Comparison of ENCODE assay signal across 25 cellular contexts in the genomic region with DNA sequence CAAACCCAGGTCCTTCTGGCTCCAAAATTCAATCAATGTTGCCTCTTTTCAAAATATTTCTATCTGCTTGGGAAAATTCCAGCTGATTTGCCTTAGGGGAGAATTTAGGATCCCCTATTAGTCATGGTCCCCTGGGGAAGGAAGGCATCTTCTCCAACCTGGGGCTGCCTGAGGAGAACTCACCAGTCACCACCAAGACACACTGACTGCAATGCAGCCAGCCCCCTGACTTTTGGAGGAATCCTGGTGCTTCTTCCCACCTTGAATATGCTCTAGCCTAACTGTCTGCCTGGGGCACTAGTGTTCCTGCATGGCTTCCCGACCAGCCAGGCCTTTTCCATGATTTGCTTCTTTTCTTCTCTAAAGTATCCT.
DNase-seq lines count a peak whose midpoint lies in the region; ATAC-seq and TF ChIP-seq lines count a peak whose summit lies in the region.
"Had no signal": no experiment of that assay in that cellular context is flagged by ENCODE, and none has a peak within 500 bp of the region (broad histone marks: within the 10 kb centered on the region; RNA-seq: fewer than 3 reads in every experiment).

No MANE protein-coding gene starts in this region.

- in situ Hi-C loops in GM23248 (cut with MboI) = no loop called here

- no peaks in the 10 kb centered on the region for H3K9me3 ChIP-seq in GM23248 (ENCODE audit: low read depth)
- no peaks in the 10 kb centered on the region for H3K9me3 ChIP-seq in naive thymus-derived CD4-positive, alpha-beta T cell (ENCODE audit: control insufficient read depth in 2 of 3, low read length in 3 of 3)
- H3K9me3 ChIP-seq in ascending aorta = no peaks in the 10 kb centered on the region
- H3K9me3 ChIP-seq: BE2C, breast epithelium, esophagus muscularis mucosa, gastrocnemius medialis, ovary, thyroid gland had no signal

- H3K4me3 ChIP-seq in GM23248 = no peak overlapping the region
- H3K4me3 ChIP-seq in naive thymus-derived CD4-positive, alpha-beta T cell (ENCODE audit: low read length) = peak overlapping the region; percentile 48
- H3K4me3 ChIP-seq in ascending aorta = no peak overlapping the region
- H3K4me3 ChIP-seq: breast epithelium, esophagus muscularis mucosa, gastrocnemius medialis, ovary, SK-N-MC, thyroid gland had no signal

- no peaks in the 10 kb centered on the region for H3K79me2 ChIP-seq in GM23248 (ENCODE audit: insufficient read depth)

- intact Hi-C loops in naive thymus-derived CD4-positive, alpha-beta T cell (cut with micrococcal nuclease) = loop anchor here (1.0 to 2.0 kb wide), 3 partner anchors 10 to 18 kb away; no protein-coding TSS in a partner anchor
- intact Hi-C loops in ascending aorta (cut with DNase I) = no loop called here

- H3K27ac Mint-ChIP-seq in activated T-cell treated with anti-CD3 and anti-CD28 coated beads, Interleukin-2, amount 50 U/mL, for 72 hours = peak overlapping the region; percentile 63
- peak overlapping the region; percentile 89 for H3K27ac Mint-ChIP-seq in activated T-helper 17 cell treated with anti-CD3 and anti-CD28 coated beads, Interleukin-2, amount 50 U/mL, for 72 hours
- peak overlapping the region; percentile 67 to 95 (median 92) for H3K27ac Mint-ChIP-seq in naive thymus-derived CD4-positive, alpha-beta T cell
- H3K27ac Mint-ChIP-seq: nephron, WTC11 had no signal

- H3F3A ChIP-seq in GM23248 (ENCODE audit: insufficient read depth) = 0 out of 2 replicates have a peak, but pooled peaks cover 3% of the 10 kb centered on the region

- no peak for DNase-seq in activated T-cell treated with anti-CD3 and anti-CD28 coated beads, Interleukin-2, amount 50 U/mL, for 72 hours
- no peak for DNase-seq in activated T-cell treated with anti-CD3 and anti-CD28 coated beads, Interleukin-2, amount 50 U/mL, for 1 hour
- DNase-seq in GM23248 = peak; percentile 53
- no peak for DNase-seq in naive thymus-derived CD4-positive, alpha-beta T cell
- no peak for DNase-seq in left lobe of liver (ENCODE audit: low spot score)
- no peak for DNase-seq in CD1c-positive myeloid dendritic cell (ENCODE audit: extremely low spot score)
- no peak for DNase-seq in ascending aorta (ENCODE audit: low spot score in 2 of 2)
- DNase-seq: amniotic stem cell; BE2C; Calu3; effector CD8-positive, alpha-beta T cell; gastrocnemius medialis; HCEC 1CT; Kasumi-1; NCI-H187; NCI-H69; ovary; stimulated activated CD4-positive, alpha-beta T cell treated with anti-CD3 and anti-CD28 coated beads, Interleukin-4, amount 100 ng/mL, for 1 hour; thyroid gland had no signal

- H2AFZ ChIP-seq in GM23248 = no peak overlapping the region

- peaks cover 0 to 10% of the 10 kb centered on the region in 2 donors for H3K36me3 Mint-ChIP-seq in activated T-cell treated with anti-CD3 and anti-CD28 coated beads, Interleukin-2, amount 50 U/mL, for 72 hours (ENCODE audit: insufficient read depth in 2 of 2)
- peaks cover 4% of the 10 kb centered on the region for H3K36me3 Mint-ChIP-seq in activated T-helper 17 cell treated with anti-CD3 and anti-CD28 coated beads, Interleukin-2, amount 50 U/mL, for 72 hours (ENCODE audit: low read depth)
- peaks cover 5 to 28% (median 10%) of the 10 kb centered on the region in 5 donors for H3K36me3 Mint-ChIP-seq in naive thymus-derived CD4-positive, alpha-beta T cell
- H3K36me3 Mint-ChIP-seq: WTC11 had no signal

- H3K27me3 ChIP-seq in GM23248 (replicated peaks; ENCODE audit: insufficient read depth) (no peaks in the 10 kb centered on the region), ascending aorta (no peaks in the 10 kb centered on the region)
- no peaks in the 10 kb centered on the region for H3K27me3 ChIP-seq in naive thymus-derived CD4-positive, alpha-beta T cell (ENCODE audit: control insufficient read depth in 2 of 2, insufficient read depth in 2 of 2, low read length in 2 of 2)
- H3K27me3 ChIP-seq: BE2C, breast epithelium, esophagus muscularis mucosa, gastrocnemius medialis, ovary, thyroid gland had no signal

- peaks cover 30% of the 10 kb centered on the region for H3K4me1 Mint-ChIP-seq in activated T-cell treated with anti-CD3 and anti-CD28 coated beads, Interleukin-2, amount 50 U/mL, for 72 hours (ENCODE audit: low read depth)
- peaks cover 12% of the 10 kb centered on the region for H3K4me1 Mint-ChIP-seq in activated T-helper 17 cell treated with anti-CD3 and anti-CD28 coated beads, Interleukin-2, amount 50 U/mL, for 72 hours
- peaks cover 22 to 61% (median 46%) of the 10 kb centered on the region in 7 donors for H3K4me1 Mint-ChIP-seq in naive thymus-derived CD4-positive, alpha-beta T cell
- H3K4me1 Mint-ChIP-seq: nephron, WTC11 had no signal

- H3K9me2 ChIP-seq in GM23248 (ENCODE audit: insufficient read depth) = no peaks in the 10 kb centered on the region

- CTCF ChIA-PET in naive thymus-derived CD4-positive, alpha-beta T cell (lab: Charles Lee) = interaction anchor here (0.6 to 2.1 kb wide), 2 partner anchors 10 to 65 kb away, joined by 3 to 11 read pairs; no protein-coding TSS in a partner anchor

- TF ChIP-seq CTCF in ascending aorta (IDR thresholded peaks at IDR 0.05) = no peak

- H3K36me3 ChIP-seq in GM23248 (ENCODE audit: low read depth) (no peaks in the 10 kb centered on the region), ascending aorta (no peaks in the 10 kb centered on the region)
- no peaks in the 10 kb centered on the region for H3K36me3 ChIP-seq in naive thymus-derived CD4-positive, alpha-beta T cell (ENCODE audit: control insufficient read depth in 2 of 3, insufficient read depth in 3 of 3, low read length in 3 of 3)
- H3K36me3 ChIP-seq: BE2C, breast epithelium, esophagus muscularis mucosa, gastrocnemius medialis, ovary, thyroid gland had no signal

- H3K4me1 ChIP-seq in GM23248 (ENCODE audit: insufficient read depth) (no peaks in the 10 kb centered on the region), ascending aorta (no peaks in the 10 kb centered on the region)
- H3K4me1 ChIP-seq in naive thymus-derived CD4-positive, alpha-beta T cell (ENCODE audit: control insufficient read depth in 2 of 2, insufficient read depth in 2 of 2, low read length in 2 of 2) = peaks cover 18 to 19% of the 10 kb centered on the region in 2 donors
- H3K4me1 ChIP-seq: BE2C, breast epithelium, esophagus muscularis mucosa, gastrocnemius medialis, thyroid gland had no signal

- no peak overlapping the region for H3K4me2 ChIP-seq in GM23248 (ENCODE audit: unreplicated experiment)

- POLR2A ChIA-PET in naive thymus-derived CD4-positive, alpha-beta T cell (lab: Charles Lee) = interaction anchor here (0.7 to 3.2 kb wide), 5 partner anchors 10 to 713 kb away, joined by 3 to 27 read pairs (median 4); no protein-coding TSS in a partner anchor

- 31 to 78% methylated on average over 1 of the region's 1 CpG for WGBS in GM23248 (ENCODE audit: low coverage in 1 of 2, low lambda C conversion rate in 2 of 2, missing lambda C conversion rate in 2 of 2), 2 experiments

- peak overlapping the region in 1 of 2 donors; percentile 42 for H3K4me3 Mint-ChIP-seq in activated T-cell treated with anti-CD3 and anti-CD28 coated beads, Interleukin-2, amount 50 U/mL, for 72 hours
- H3K4me3 Mint-ChIP-seq in activated T-helper 17 cell treated with anti-CD3 and anti-CD28 coated beads, Interleukin-2, amount 50 U/mL, for 72 hours = peak overlapping the region; percentile 59
- peak overlapping the region; percentile 18 to 75 (median 58) for H3K4me3 Mint-ChIP-seq in naive thymus-derived CD4-positive, alpha-beta T cell
- H3K4me3 Mint-ChIP-seq: nephron, WTC11 had no signal

- no peak overlapping the region for H3K9ac ChIP-seq in GM23248

- H3K27me3 Mint-ChIP-seq in activated T-cell treated with anti-CD3 and anti-CD28 coated beads, Interleukin-2, amount 50 U/mL, for 72 hours (ENCODE audit: low read depth) = no peaks in the 10 kb centered on the region
- no peaks in the 10 kb centered on the region for H3K27me3 Mint-ChIP-seq in activated T-helper 17 cell treated with anti-CD3 and anti-CD28 coated beads, Interleukin-2, amount 50 U/mL, for 72 hours
- no peaks in the 10 kb centered on the region for H3K27me3 Mint-ChIP-seq in naive thymus-derived CD4-positive, alpha-beta T cell

- peaks cover 0 to 4% of the 10 kb centered on the region in 2 donors for H3K9me3 Mint-ChIP-seq in activated T-cell treated with anti-CD3 and anti-CD28 coated beads, Interleukin-2, amount 50 U/mL, for 72 hours
- H3K9me3 Mint-ChIP-seq in activated T-helper 17 cell treated with anti-CD3 and anti-CD28 coated beads, Interleukin-2, amount 50 U/mL, for 72 hours = no peaks in the 10 kb centered on the region
- peaks cover 0 to 27% (median 9%) of the 10 kb centered on the region in 11 donors for H3K9me3 Mint-ChIP-seq in naive thymus-derived CD4-positive, alpha-beta T cell
- H3K9me3 Mint-ChIP-seq: nephron had no signal

- H4K20me1 ChIP-seq in GM23248 (ENCODE audit: insufficient read depth) = no peaks in the 10 kb centered on the region

- no peak overlapping the region for H3K27ac ChIP-seq in GM23248
- peak overlapping the region; percentile 39 for H3K27ac ChIP-seq in naive thymus-derived CD4-positive, alpha-beta T cell (ENCODE audit: low read depth, low read length)
- H3K27ac ChIP-seq in ascending aorta = no peak overlapping the region
- H3K27ac ChIP-seq: esophagus muscularis mucosa, gastrocnemius medialis, ovary, SK-N-MC, thyroid gland had no signal

- ATAC-seq in activated T-cell treated with anti-CD3 and anti-CD28 coated beads, Interleukin-2, amount 50 U/mL, for 72 hours (replicated peaks in 1 of 2) = peak; percentile 21 to 24
- peak; percentile 42 for ATAC-seq in activated T-helper 17 cell treated with anti-CD3 and anti-CD28 coated beads, Interleukin-2, amount 50 U/mL, for 72 hours (replicated peaks)
- ATAC-seq in naive thymus-derived CD4-positive, alpha-beta T cell = no peak
- no peak for ATAC-seq in left lobe of liver
- ATAC-seq: gastrocnemius medialis, WTC11 had no signal

Comparison
In these comparisons a context has a peak if more than half of its experiments do, and no peak if none do; other contexts are left out.
1. ATAC-seq: peak in activated T-cell treated with anti-CD3 and anti-CD28 coated beads, Interleukin-2, amount 50 U/mL, for 72 hours (2 of 2) and activated T-helper 17 cell treated with anti-CD3 and anti-CD28 coated beads, Interleukin-2, amount 50 U/mL, for 72 hours (single experiment); none in naive thymus-derived CD4-positive, alpha-beta T cell (single experiment) and left lobe of liver (single experiment).
2. Peak in every context shown above with its lines, with median percentiles within 50 percentile points of each other: H3K27ac Mint-ChIP-seq.